ENCODE assay signal across 13 cellular contexts in genomic region chr16:913817-914440, GRCh38. TPM values are rescaled to one million over a fixed set of nuclear protein-coding genes. Genes with fewer than 3 reads are reported as not detected.
A peak's percentile ranks its signal among the peaks of the same experiment; 100 is the strongest.
DNase-seq lines count a peak whose midpoint lies in the region; ATAC-seq, FAIRE-seq and TF ChIP-seq lines count a peak whose summit lies in the region.
"Had no signal": no experiment of that assay in that cellular context is flagged by ENCODE, and none has a peak within 500 bp of the region (broad histone marks: within the 10 kb centered on the region; RNA-seq: fewer than 3 reads in every experiment).

No MANE protein-coding gene starts in this region.

- no peak for FAIRE-seq in HepG2 (lab: Jason Lieb, UNC)

- H3K4me3 ChIP-seq in HepG2 (replicated peaks in 1 of 3; ENCODE audit: insufficient read depth in 1 of 3, low read depth in 2 of 3, low read length in 3 of 3) (no peak overlapping the region), right lobe of liver (no peak overlapping the region)

- CTCF ChIA-PET in HepG2 (lab: Yijun Ruan, JAX; ENCODE audit: low intra/inter-chr PET ratio, low total read pairs) = no interaction called here

- no peaks in the 10 kb centered on the region for H3K9me3 Mint-ChIP-seq in stimulated activated effector memory CD8-positive, alpha-beta T cell treated with anti-CD3 and anti-CD28 coated beads, Interleukin-12 subunit alpha, Interleukin-12 subunit beta, amount 100 ng/mL, for 72 hours
- H3K9me3 Mint-ChIP-seq: CD4-positive, alpha-beta T cell had no signal

- DNase-seq in HepG2 (ENCODE audit: low spot score) (no peak), right lobe of liver (no peak), caudate nucleus (lab: John Stamatoyannopoulos, UW) (no peak), NCI-H748 treated with DMSO at 0.1 percent for 48 hours (lab: John Stamatoyannopoulos, UW) (no peak), NCI-H1105 treated with DMSO at 0.1 percent for 48 hours (lab: John Stamatoyannopoulos, UW) (no peak), OCI-M1 (lab: John Stamatoyannopoulos, UW) (no peak)
- no peak for DNase-seq in stimulated activated effector memory CD8-positive, alpha-beta T cell treated with anti-CD3 and anti-CD28 coated beads, Interleukin-12 subunit alpha, Interleukin-12 subunit beta, amount 100 ng/mL, for 72 hours (ENCODE audit: low spot score in 2 of 2)
- DNase-seq: 8988T; AML-193; Calu3; CD4-positive, alpha-beta T cell; DMS 273 treated with DMSO at 0.1 percent for 48 hours had no signal

- H3K9me3 ChIP-seq in HepG2 (ENCODE audit: low read length) (no peaks in the 10 kb centered on the region), right lobe of liver (no peaks in the 10 kb centered on the region)

- no peak overlapping the region for H2AFZ ChIP-seq in HepG2 (ENCODE audit: low read length)

- no peak overlapping the region for H3K4me2 ChIP-seq in HepG2 (ENCODE audit: low read depth, low read length)

- ATAC-seq in HepG2 = no peak
- no peak for ATAC-seq in right lobe of liver
- no peak for ATAC-seq in stimulated activated effector memory CD8-positive, alpha-beta T cell treated with anti-CD3 and anti-CD28 coated beads, Interleukin-12 subunit alpha, Interleukin-12 subunit beta, amount 100 ng/mL, for 72 hours

- H3K4me1 ChIP-seq in HepG2 (ENCODE audit: insufficient read depth, low read length) (peaks cover 25% of the 10 kb centered on the region), right lobe of liver (no peaks in the 10 kb centered on the region)

- intact Hi-C loops in HepG2 (cut with micrococcal nuclease; ENCODE audit: unreplicated experiment) = no loop called here
- intact Hi-C loops in right lobe of liver (cut with DNase I) = no loop called here

- 84% methylated on average over 15 of the region's 26 CpGs for WGBS in HepG2 (ENCODE audit: low lambda C conversion rate)
- 100% methylated on average over 3 of the region's 26 CpGs for WGBS in right lobe of liver (ENCODE audit: insufficient coverage, low coverage, low lambda C conversion rate, missing lambda C conversion rate)

- H3K36me3 Mint-ChIP-seq in stimulated activated effector memory CD8-positive, alpha-beta T cell treated with anti-CD3 and anti-CD28 coated beads, Interleukin-12 subunit alpha, Interleukin-12 subunit beta, amount 100 ng/mL, for 72 hours = no peaks in the 10 kb centered on the region

- H3K36me3 ChIP-seq in HepG2 (replicated peaks in 1 of 2; ENCODE audit: control insufficient read depth in 1 of 2, insufficient read depth in 2 of 2, low read length in 2 of 2) (no peaks in the 10 kb centered on the region), right lobe of liver (no peaks in the 10 kb centered on the region)

- no peak for TF ChIP-seq RAD21 in HepG2 (CRISPR knock-in tag; IDR thresholded peaks at IDR 0.05)

- POLR2A ChIA-PET in HepG2 (lab: Yijun Ruan, JAX) = no interaction called here

- no peak overlapping the region for H3K27ac ChIP-seq in HepG2 (ENCODE audit: extremely low read length, insufficient read depth, low read length)
- H3K27ac ChIP-seq in right lobe of liver = no peak overlapping the region
- H3K27ac ChIP-seq in caudate nucleus (ENCODE audit: low read depth, low read length) = peak overlapping the region; percentile 99
- H3K27ac ChIP-seq: HL-60 had no signal

- TF ChIP-seq CTCF in HepG2 (CRISPR knock-in tag; IDR thresholded peaks at IDR 0.05) = no peak
- TF ChIP-seq CTCF in right lobe of liver (IDR thresholded peaks at IDR 0.05) = no peak

- TF ChIP-seq POLR2A in HepG2 (IDR thresholded peaks at IDR 0.05; ENCODE audit: insufficient read depth in 1 of 2, low read depth in 2 of 2, low read length in 2 of 2) (no peak), right lobe of liver (IDR thresholded peaks at IDR 0.05) (no peak)

- TF ChIP-seq EP300 in HepG2 (IDR thresholded peaks at IDR 0.05; ENCODE audit: low read depth in 2 of 2, low read length in 2 of 2) (no peak), HepG2 (CRISPR knock-in tag; IDR thresholded peaks at IDR 0.05; ENCODE audit: borderline replicate concordance) (no peak)

- peak overlapping the region; percentile 61 for H3K27ac Mint-ChIP-seq in stimulated activated effector memory CD8-positive, alpha-beta T cell treated with anti-CD3 and anti-CD28 coated beads, Interleukin-12 subunit alpha, Interleukin-12 subunit beta, amount 100 ng/mL, for 72 hours
- H3K27ac Mint-ChIP-seq: CD4-positive, alpha-beta T cell had no signal

- no peak overlapping the region for H3K4me3 Mint-ChIP-seq in stimulated activated effector memory CD8-positive, alpha-beta T cell treated with anti-CD3 and anti-CD28 coated beads, Interleukin-12 subunit alpha, Interleukin-12 subunit beta, amount 100 ng/mL, for 72 hours
- H3K4me3 Mint-ChIP-seq: CD4-positive, alpha-beta T cell had no signal

- no peak overlapping the region for H3K9ac ChIP-seq in HepG2 (ENCODE audit: insufficient read depth, low read depth, low read length)

- no peaks in the 10 kb centered on the region for H3K27me3 ChIP-seq in HepG2 (ENCODE audit: control insufficient read depth in 1 of 2, insufficient read depth in 2 of 2, low read length in 2 of 2)
- no peaks in the 10 kb centered on the region for H3K27me3 ChIP-seq in right lobe of liver

- peaks cover 4% of the 10 kb centered on the region; the same call in 1 of the 2 replicates for H4K20me1 ChIP-seq in HepG2 (ENCODE audit: insufficient read depth, low read length)

- no peaks in the 10 kb centered on the region for H3K4me1 Mint-ChIP-seq in stimulated activated effector memory CD8-positive, alpha-beta T cell treated with anti-CD3 and anti-CD28 coated beads, Interleukin-12 subunit alpha, Interleukin-12 subunit beta, amount 100 ng/mL, for 72 hours

- in situ Hi-C loops in HepG2 (cut with HindIII; ENCODE audit: extremely low pct_ligation_motif_present, low pct_unique_long_range_greater_than_20kb) = no loop called here

- no peaks in the 10 kb centered on the region for H3K79me2 ChIP-seq in HepG2 (ENCODE audit: insufficient read depth, low read length)

- BruUV-seq in HepG2 (replicated peaks; lab: Mats Ljungman, UMichigan) = no TSS peak

TF ChIP-seq in HepG2, 621 proteins besides CTCF, POLR2A, EP300 and RAD21 (continues in another document):
- TF ChIP-seq ZNF18 (CRISPR knock-in tag; IDR thresholded peaks at IDR 0.05; ENCODE audit: insufficient replicate concordance) (no peak), ZKSCAN5 (CRISPR knock-in tag; IDR thresholded peaks at IDR 0.05) (no peak), ZNF770 (CRISPR knock-in tag; IDR thresholded peaks at IDR 0.05) (no peak)

RNA-seq across cellular contexts. Expression of gene LMF1, which starts 56.9 kb away (rescaled TPM):
- 2.3 and 6.8 TPM in 2 replicates for total RNA-seq in HepG2 (2016; rRNA removed; fragmentation: Illumina TruSeq; extraction: Trizol)
- 23.4 and 25.3 TPM in 2 replicates for total RNA-seq in HepG2 (2016; cell fraction: cytosol; rRNA removed; fragmentation: Illumina TruSeq; extraction: Trizol; ENCODE audit: low read depth)
- 1.7 and 5.9 TPM in 2 replicates for total RNA-seq in HepG2 (2016; cell fraction: insoluble cytoplasmic fraction; rRNA removed; fragmentation: Illumina TruSeq; extraction: Trizol)
- 6.7 and 7.2 TPM in 2 replicates for total RNA-seq in HepG2 (2016; cell fraction: membrane; rRNA removed; fragmentation: Illumina TruSeq; extraction: Trizol)
- 6.8 and 8.9 TPM in 2 replicates for total RNA-seq in HepG2 (2016; cell fraction: nucleus; rRNA removed; fragmentation: Illumina TruSeq; extraction: Trizol)
- polyA plus RNA-seq in HepG2 (2011; rRNA removed) = 8.5 and 13.7 TPM in 2 replicates
- polyA plus RNA-seq in HepG2 (2011; cell fraction: cytosol; rRNA removed) = 6.6 and 9.1 TPM in 2 replicates
- polyA plus RNA-seq in HepG2 (2011; cell fraction: nucleus; rRNA removed) = 21.9 and 22.4 TPM in 2 replicates
- 7.4 and 13.7 TPM in 2 replicates for polyA plus RNA-seq in HepG2 (2012)
- polyA plus RNA-seq in HepG2 (2016; cell fraction: cytosol; fragmentation: Illumina TruSeq; extraction: Trizol; ENCODE audit: low read depth) = 1.2 and 1.4 TPM in 2 replicates
- polyA plus RNA-seq in HepG2 (2016; cell fraction: insoluble cytoplasmic fraction; fragmentation: Illumina TruSeq; extraction: Trizol; ENCODE audit: low read depth) = 1.7 and 1.8 TPM in 2 replicates
- polyA plus RNA-seq in HepG2 (2016; cell fraction: membrane; fragmentation: Illumina TruSeq; extraction: Trizol; ENCODE audit: low read depth) = 1.1 and 1.4 TPM in 2 replicates
- polyA plus RNA-seq in HepG2 (2016; cell fraction: nucleus; fragmentation: Illumina TruSeq; extraction: Trizol; ENCODE audit: insufficient read depth, low read depth) = 9.6 and 11.1 TPM in 2 replicates
- 30.2 and 40.1 TPM in 2 replicates for polyA minus RNA-seq in HepG2 (2011; rRNA and poly(A)+ RNA removed; ENCODE audit: low replicate concordance)
- polyA minus RNA-seq in HepG2 (2011; cell fraction: cytosol; rRNA and poly(A)+ RNA removed) = 10.7 and 15.0 TPM in 2 replicates
- 13.4 and 17.4 TPM in 2 replicates for polyA minus RNA-seq in HepG2 (2011; cell fraction: nucleus; rRNA and poly(A)+ RNA removed)
- 10 to 100 TPM; 10.9 to 20.0 (median 13.8) TPM for total RNA-seq in right lobe of liver
